In the genomic region with DNA sequence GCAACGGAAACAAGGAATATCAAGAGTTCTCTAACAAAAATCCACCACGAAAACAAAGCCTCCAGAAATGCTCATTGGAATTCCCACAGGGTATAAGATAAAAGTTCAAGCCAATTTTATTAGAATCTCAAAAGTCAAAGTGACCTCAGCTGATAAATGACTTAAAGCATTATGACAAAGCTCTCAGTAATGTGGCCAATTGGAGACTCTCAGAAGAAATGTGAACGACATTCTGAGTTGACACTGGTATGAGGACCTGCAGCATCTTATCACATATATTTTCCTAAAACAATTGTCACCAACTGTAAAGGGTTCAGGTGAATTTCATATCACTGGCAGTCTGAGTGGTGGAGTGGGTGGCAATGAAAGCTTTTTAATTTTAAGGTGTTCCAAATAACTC, we compare ENCODE assay signal across 17 cellular contexts.
A peak's percentile ranks its signal among the peaks of the same experiment; 100 is the strongest.
DNase-seq lines count a peak whose midpoint lies in the region; ATAC-seq and TF ChIP-seq lines count a peak whose summit lies in the region.
"Had no signal": no experiment of that assay in that cellular context is flagged by ENCODE, and none has a peak within 500 bp of the region (broad histone marks: within the 10 kb centered on the region; RNA-seq: fewer than 3 reads in every experiment).

No MANE protein-coding gene starts in this region.

- peaks cover 30% of the 10 kb centered on the region for H3K4me1 Mint-ChIP-seq in activated CD4-positive, alpha-beta T cell treated with anti-CD3 and anti-CD28 coated beads, Interleukin-2, amount 10 ng/mL, durations not matched to agents 7 days and 5 days
- peaks cover 30% of the 10 kb centered on the region for H3K4me1 Mint-ChIP-seq in activated CD4-positive, alpha-beta T cell treated with anti-CD3 and anti-CD28 coated beads, Interleukin-2, amount 10 ng/mL, durations not matched to agents 24 days and 14 days

- ATAC-seq in SK-N-SH treated with all-trans-retinoic acid at 6 μM for 48 hours (no peak; the same call in 2 of the 3 replicates), GM18907 (IDR thresholded peaks at IDR 0.05; ENCODE audit: unreplicated experiment) (no peak)
- ATAC-seq: PC-3, sciatic nerve, upper lobe of right lung had no signal

- H3F3A ChIP-seq in smooth muscle cell (ENCODE audit: low read depth), result no peaks in the 10 kb centered on the region

- TF ChIP-seq CTCF in esophagus muscularis mucosa (IDR thresholded peaks at IDR 0.05) (no peak), smooth muscle cell (IDR thresholded peaks at IDR 0.05; ENCODE audit: borderline replicate concordance, insufficient read depth, poor library complexity, severe bottlenecking) (no peak), suprapubic skin (IDR thresholded peaks at IDR 0.05) (no peak)

- H3K79me2 ChIP-seq in smooth muscle cell (ENCODE audit: low read depth), result peaks cover 13% of the 10 kb centered on the region

- TF ChIP-seq EP300 in esophagus muscularis mucosa (IDR thresholded peaks at IDR 0.05), result no peak
- no peak for TF ChIP-seq EP300 in suprapubic skin (IDR thresholded peaks at IDR 0.05)

- TF ChIP-seq POLR2A in esophagus muscularis mucosa (IDR thresholded peaks at IDR 0.05; ENCODE audit: low read depth) (no peak), suprapubic skin (IDR thresholded peaks at IDR 0.05) (no peak)

- H3K4me3 ChIP-seq in esophagus muscularis mucosa, result no peak overlapping the region
- no peak overlapping the region for H3K4me3 ChIP-seq in smooth muscle cell
- H3K4me3 ChIP-seq in suprapubic skin, result no peak overlapping the region
- H3K4me3 ChIP-seq: coronary artery, upper lobe of right lung had no signal

- H3K27ac ChIP-seq in esophagus muscularis mucosa (replicated peaks in 1 of 4) (no peak overlapping the region), smooth muscle cell (ENCODE audit: low read depth) (peak overlapping the region; percentile 48), suprapubic skin (no peak overlapping the region)
- H3K27ac ChIP-seq: coronary artery, epithelial cell of prostate, upper lobe of right lung had no signal

- CTCF ChIA-PET in activated CD4-positive, alpha-beta T cell treated with anti-CD3 and anti-CD28 coated beads, Interleukin-2, amount 10 ng/mL, durations not matched to agents 7 days and 5 days (lab: Charles Lee), result interaction anchor here (0.6 to 1.1 kb wide), 2 partner anchors 24 to 1000 kb away, joined by 3 read pairs; no protein-coding TSS in a partner anchor

- H3K9ac ChIP-seq in smooth muscle cell (ENCODE audit: low read depth), result no peak overlapping the region

- H3K4me1 ChIP-seq in esophagus muscularis mucosa, result peaks cover 14 to 43% (median 32%) of the 10 kb centered on the region in 4 donors
- peaks cover 9% of the 10 kb centered on the region for H3K4me1 ChIP-seq in smooth muscle cell (ENCODE audit: low read depth)
- H3K4me1 ChIP-seq in suprapubic skin, result peaks cover 3% of the 10 kb centered on the region

- peaks cover 12% of the 10 kb centered on the region for H3K36me3 Mint-ChIP-seq in activated CD4-positive, alpha-beta T cell treated with anti-CD3 and anti-CD28 coated beads, Interleukin-2, amount 10 ng/mL, durations not matched to agents 7 days and 5 days (ENCODE audit: low read depth)
- peaks cover 3% of the 10 kb centered on the region for H3K36me3 Mint-ChIP-seq in activated CD4-positive, alpha-beta T cell treated with anti-CD3 and anti-CD28 coated beads, Interleukin-2, amount 10 ng/mL, durations not matched to agents 24 days and 14 days (ENCODE audit: low read depth)

- POLR2A ChIA-PET in activated CD4-positive, alpha-beta T cell treated with anti-CD3 and anti-CD28 coated beads, Interleukin-2, amount 10 ng/mL, durations not matched to agents 7 days and 5 days (lab: Charles Lee), result interaction anchor here (0.6 kb wide), 1 partner anchor 1414 kb away, joined by 3 read pairs; no protein-coding TSS in a partner anchor

- H3K27me3 ChIP-seq in esophagus muscularis mucosa (no peaks in the 10 kb centered on the region), smooth muscle cell (ENCODE audit: low read depth) (no peaks in the 10 kb centered on the region), suprapubic skin (no peaks in the 10 kb centered on the region)
- H3K27me3 ChIP-seq: upper lobe of right lung had no signal

- no peak overlapping the region for H2AFZ ChIP-seq in smooth muscle cell (ENCODE audit: low read depth)

- no peak for DNase-seq in activated CD4-positive, alpha-beta T cell treated with anti-CD3 and anti-CD28 coated beads, Interleukin-2, amount 10 ng/mL, durations not matched to agents 7 days and 5 days
- no peak for DNase-seq in activated CD4-positive, alpha-beta T cell treated with anti-CD3 and anti-CD28 coated beads, Interleukin-2, amount 10 ng/mL, durations not matched to agents 24 days and 14 days
- DNase-seq in esophagus muscularis mucosa (ENCODE audit: extremely low spot score) (peak; percentile 10), smooth muscle cell (lab: John Stamatoyannopoulos, UW; ENCODE audit: unreplicated experiment) (no peak), suprapubic skin (ENCODE audit: low spot score in 2 of 2) (no peak), superior temporal gyrus (ENCODE audit: extremely low spot score) (no peak)
- DNase-seq: anterior cingulate cortex; NCI-H2081 treated with DMSO at 0.1 percent for 48 hours; NCI-H748 treated with DMSO at 0.1 percent for 48 hours; PC-3; stimulated activated CD4-positive, alpha-beta T cell treated with anti-CD3 and anti-CD28 coated beads, Interleukin-2, amount 100 ng/mL, for 48 hours; upper lobe of right lung had no signal

- no peak overlapping the region for H3K4me3 Mint-ChIP-seq in activated CD4-positive, alpha-beta T cell treated with anti-CD3 and anti-CD28 coated beads, Interleukin-2, amount 10 ng/mL, durations not matched to agents 7 days and 5 days
- H3K4me3 Mint-ChIP-seq in activated CD4-positive, alpha-beta T cell treated with anti-CD3 and anti-CD28 coated beads, Interleukin-2, amount 10 ng/mL, durations not matched to agents 24 days and 14 days, result no peak overlapping the region

- no peaks in the 10 kb centered on the region for H3K9me3 Mint-ChIP-seq in activated CD4-positive, alpha-beta T cell treated with anti-CD3 and anti-CD28 coated beads, Interleukin-2, amount 10 ng/mL, durations not matched to agents 7 days and 5 days
- H3K9me3 Mint-ChIP-seq in activated CD4-positive, alpha-beta T cell treated with anti-CD3 and anti-CD28 coated beads, Interleukin-2, amount 10 ng/mL, durations not matched to agents 24 days and 14 days, result no peaks in the 10 kb centered on the region

- intact Hi-C loops in activated CD4-positive, alpha-beta T cell treated with anti-CD3 and anti-CD28 coated beads, Interleukin-2, amount 10 ng/mL, durations not matched to agents 24 days and 14 days (cut with micrococcal nuclease), result loop anchor here (5.0 kb wide), 1 partner anchor 38 kb away; no protein-coding TSS in a partner anchor
- intact Hi-C loops in esophagus muscularis mucosa (cut with DNase I), result no loop called here

- peak overlapping the region; percentile 66 for H3K27ac Mint-ChIP-seq in activated CD4-positive, alpha-beta T cell treated with anti-CD3 and anti-CD28 coated beads, Interleukin-2, amount 10 ng/mL, durations not matched to agents 7 days and 5 days
- H3K27ac Mint-ChIP-seq in activated CD4-positive, alpha-beta T cell treated with anti-CD3 and anti-CD28 coated beads, Interleukin-2, amount 10 ng/mL, durations not matched to agents 24 days and 14 days, result no peak overlapping the region

- peak overlapping the region; percentile 64 for H3K4me2 ChIP-seq in smooth muscle cell

- no peaks in the 10 kb centered on the region for H3K36me3 ChIP-seq in esophagus muscularis mucosa
- H3K36me3 ChIP-seq in smooth muscle cell (ENCODE audit: low read depth), result no peaks in the 10 kb centered on the region
- H3K36me3 ChIP-seq in suprapubic skin, result no peaks in the 10 kb centered on the region
- H3K36me3 ChIP-seq: upper lobe of right lung had no signal

- no peaks in the 10 kb centered on the region for H4K20me1 ChIP-seq in smooth muscle cell (ENCODE audit: low read depth)

- H3K27me3 Mint-ChIP-seq in activated CD4-positive, alpha-beta T cell treated with anti-CD3 and anti-CD28 coated beads, Interleukin-2, amount 10 ng/mL, durations not matched to agents 7 days and 5 days, result peaks cover 7% of the 10 kb centered on the region
- H3K27me3 Mint-ChIP-seq in activated CD4-positive, alpha-beta T cell treated with anti-CD3 and anti-CD28 coated beads, Interleukin-2, amount 10 ng/mL, durations not matched to agents 24 days and 14 days, result peaks cover 20% of the 10 kb centered on the region

- H3K9me3 ChIP-seq in esophagus muscularis mucosa, result no peaks in the 10 kb centered on the region
- H3K9me3 ChIP-seq in smooth muscle cell (replicated peaks; ENCODE audit: low read depth), result no peaks in the 10 kb centered on the region
- H3K9me3 ChIP-seq in suprapubic skin, result no peaks in the 10 kb centered on the region
- H3K9me3 ChIP-seq: upper lobe of right lung had no signal

- 46% methylated on average over 3 of the region's 3 CpGs for WGBS in esophagus muscularis mucosa
- 11% methylated on average over 3 of the region's 3 CpGs for WGBS in smooth muscle cell (ENCODE audit: low lambda C conversion rate)
- 44% methylated on average over 3 of the region's 3 CpGs for WGBS in suprapubic skin

TF ChIP-seq in SK-N-SH treated with all-trans-retinoic acid at 6 μM for 48 hours, 23 proteins besides CTCF, POLR2A, EP300 and RAD21:
- peak; percentile 58 for TF ChIP-seq ISL1 (CRISPR knock-in tag; IDR thresholded peaks at IDR 0.05)
- TF ChIP-seq, protein P1, sequence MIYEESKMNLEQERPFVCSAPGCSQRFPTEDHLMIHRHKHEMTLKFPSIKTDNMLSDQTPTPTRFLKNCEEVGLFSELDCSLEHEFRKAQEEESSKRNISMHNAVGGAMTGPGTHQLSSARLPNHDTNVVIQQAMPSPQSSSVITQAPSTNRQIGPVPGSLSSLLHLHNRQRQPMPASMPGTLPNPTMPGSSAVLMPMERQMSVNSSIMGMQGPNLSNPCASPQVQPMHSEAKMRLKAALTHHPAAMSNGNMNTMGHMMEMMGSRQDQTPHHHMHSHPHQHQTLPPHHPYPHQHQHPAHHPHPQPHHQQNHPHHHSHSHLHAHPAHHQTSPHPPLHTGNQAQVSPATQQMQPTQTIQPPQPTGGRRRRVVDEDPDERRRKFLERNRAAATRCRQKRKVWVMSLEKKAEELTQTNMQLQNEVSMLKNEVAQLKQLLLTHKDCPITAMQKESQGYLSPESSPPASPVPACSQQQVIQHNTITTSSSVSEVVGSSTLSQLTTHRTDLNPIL (CRISPR knock-in tag; IDR thresholded peaks at IDR 0.05; ENCODE audit: low read depth), result 0 out of 2 replicates have a peak, but pooled peaks have one; percentile 13
- TF ChIP-seq CSDC2 (CRISPR knock-in tag; IDR thresholded peaks at IDR 0.05), result no peak
- no peak for TF ChIP-seq ZNF565 (CRISPR knock-in tag; conservative IDR thresholded peaks at IDR 0.05; ENCODE audit: low read depth)
